In genomic region chr9:92764381-92764987, GRCh38 we compare ENCODE assay signal across 8 cellular contexts. TPM values are rescaled to one million over a fixed set of nuclear protein-coding genes. Genes with fewer than 3 reads are reported as not detected.
DNase-seq lines count a peak whose midpoint lies in the region; ATAC-seq lines count a peak whose summit lies in the region.

Gene BICD2 (minus strand): TSS chr9:92764833. CDS start chr9:92764744, 89 bp downstream.

- POLR2A ChIA-PET in activated CD4-positive, alpha-beta memory T cell treated with anti-CD3 and anti-CD28 coated beads, Interleukin-2, amount 10 ng/mL, durations not matched to agents 7 days and 5 days (lab: Charles Lee): interaction anchor here (1.1 to 2.6 kb wide), 6 partner anchors 18 to 1962 kb away, joined by 3 to 18 read pairs (median 4); partner anchors contain the start of genes AOPEP, IPPK and SPTLC1

- no peak for DNase-seq in activated CD4-positive, alpha-beta memory T cell treated with anti-CD3 and anti-CD28 coated beads, Interleukin-2, amount 10 ng/mL, durations not matched to agents 7 days and 5 days
- DNase-seq in Right ventricle myocardium superior: no peak
- DNase-seq in pulmonary artery endothelial cell (ENCODE audit: low read depth, low spot score): no peak
- no peak for DNase-seq in amniotic stem cell (lab: John Stamatoyannopoulos, UW)
- DNase-seq in NCI-H2196 (lab: John Stamatoyannopoulos, UW; ENCODE audit: unreplicated experiment): no peak
- DNase-seq in activated effector memory CD4-positive, alpha-beta T cell treated with anti-CD3 and anti-CD28 coated beads, Interleukin-2, amount 50 U/mL, for 16 hours: no peak

- H3K4me3 ChIP-seq in GM08714 (ENCODE audit: low read length): peak within 1 kb of the TSS; percentile 97

- no peaks in the 10 kb centered on the region for H3K9me3 Mint-ChIP-seq in activated CD4-positive, alpha-beta memory T cell treated with anti-CD3 and anti-CD28 coated beads, Interleukin-2, amount 10 ng/mL, durations not matched to agents 7 days and 5 days

- peaks cover 44% of the 10 kb centered on the region for H3K4me1 Mint-ChIP-seq in activated CD4-positive, alpha-beta memory T cell treated with anti-CD3 and anti-CD28 coated beads, Interleukin-2, amount 10 ng/mL, durations not matched to agents 7 days and 5 days

- intact Hi-C loops in Right ventricle myocardium superior (cut with DNase I): loop anchor here (10.0 kb wide), 1 partner anchor 50 kb away; no protein-coding TSS in a partner anchor

- CTCF ChIA-PET in activated CD4-positive, alpha-beta memory T cell treated with anti-CD3 and anti-CD28 coated beads, Interleukin-2, amount 10 ng/mL, durations not matched to agents 7 days and 5 days (lab: Charles Lee): interaction anchor here (0.6 to 1.9 kb wide), 13 partner anchors 10 to 699 kb away, joined by 3 to 16 read pairs (median 3); partner anchors contain the start of gene IPPK

- peak; percentile 5 for ATAC-seq in HG02970 (IDR thresholded peaks at IDR 0.05; ENCODE audit: low FRiP score, unreplicated experiment)
- no peak for ATAC-seq in Right ventricle myocardium superior (ENCODE audit: poor library complexity)

- H3K36me3 Mint-ChIP-seq in activated CD4-positive, alpha-beta memory T cell treated with anti-CD3 and anti-CD28 coated beads, Interleukin-2, amount 10 ng/mL, durations not matched to agents 7 days and 5 days (ENCODE audit: low read depth): no peaks in the 10 kb centered on the region

- peak within 1 kb of the TSS; percentile 93 for H3K27ac Mint-ChIP-seq in activated CD4-positive, alpha-beta memory T cell treated with anti-CD3 and anti-CD28 coated beads, Interleukin-2, amount 10 ng/mL, durations not matched to agents 7 days and 5 days

- peak within 1 kb of the TSS; percentile 93 for H3K4me3 Mint-ChIP-seq in activated CD4-positive, alpha-beta memory T cell treated with anti-CD3 and anti-CD28 coated beads, Interleukin-2, amount 10 ng/mL, durations not matched to agents 7 days and 5 days

- no peaks in the 10 kb centered on the region for H3K27me3 Mint-ChIP-seq in activated CD4-positive, alpha-beta memory T cell treated with anti-CD3 and anti-CD28 coated beads, Interleukin-2, amount 10 ng/mL, durations not matched to agents 7 days and 5 days

RNA-seq across cellular contexts. Expression of gene BICD2, which starts in this region (rescaled TPM):
- total RNA-seq in activated CD4-positive, alpha-beta memory T cell treated with anti-CD3 and anti-CD28 coated beads, Interleukin-2, amount 10 ng/mL, durations not matched to agents 7 days and 5 days: 10 to 100 TPM; 27.0 to 28.2 TPM
- total RNA-seq in Right ventricle myocardium superior (33.2 TPM), pulmonary artery endothelial cell (48.7 and 58.1 TPM in 2 replicates)
